In genomic region chr1:43983253-43983904, GRCh38 we compare ENCODE assay signal across 19 cellular contexts. TPM values are rescaled to one million over a fixed set of nuclear protein-coding genes. Genes with fewer than 3 reads are reported as not detected.
DNase-seq lines count a peak whose midpoint lies in the region; ATAC-seq and TF ChIP-seq lines count a peak whose summit lies in the region.
"Had no signal": no experiment of that assay in that cellular context is flagged by ENCODE, and none has a peak within 500 bp of the region (broad histone marks: within the 10 kb centered on the region; RNA-seq: fewer than 3 reads in every experiment).

No MANE protein-coding gene starts in this region.

- H2BK15ac ChIP-seq in neuronal stem cell (ENCODE audit: low read length), result no peak overlapping the region

- H2BK5ac ChIP-seq in neuronal stem cell (ENCODE audit: low read length), result peak overlapping the region; percentile 24

- intact Hi-C loops in Right ventricle myocardium inferior (cut with DNase I), result no loop called here

- no peak overlapping the region for H2BK120ac ChIP-seq in neuronal stem cell (ENCODE audit: low read depth, low read length)

- peaks cover 27% of the 10 kb centered on the region for H3K79me1 ChIP-seq in neuronal stem cell (ENCODE audit: low read depth, low read length)

- H3K4me1 ChIP-seq in right atrium auricular region, result peaks cover 0 to 16% of the 10 kb centered on the region in 2 donors
- peaks cover 4% of the 10 kb centered on the region for H3K4me1 ChIP-seq in endodermal cell (ENCODE audit: control insufficient read depth, insufficient read depth, low read length)
- H3K4me1 ChIP-seq in neuronal stem cell (ENCODE audit: control insufficient read depth in 2 of 2, insufficient read depth in 1 of 2, low read depth in 1 of 2, low read length in 2 of 2), result peaks cover 10 to 12% of the 10 kb centered on the region in 2 donors
- peaks cover 12% of the 10 kb centered on the region for H3K4me1 ChIP-seq in HAP-1
- H3K4me1 ChIP-seq: BE2C had no signal

- H3K27ac ChIP-seq in right atrium auricular region, result no peak overlapping the region
- no peak overlapping the region for H3K27ac ChIP-seq in endodermal cell (ENCODE audit: low read depth, low read length)
- no peak overlapping the region for H3K27ac ChIP-seq in neuronal stem cell (replicated peaks; ENCODE audit: low read length)

- H3K4ac ChIP-seq in neuronal stem cell (ENCODE audit: low read length), result no peak overlapping the region

- H2AK5ac ChIP-seq in neuronal stem cell (ENCODE audit: low read depth, low read length), result no peak overlapping the region

- H3K4me3 ChIP-seq in right atrium auricular region (no peak overlapping the region), endodermal cell (ENCODE audit: low read length) (no peak overlapping the region), neuronal stem cell (ENCODE audit: low read length in 2 of 2) (no peak overlapping the region), HAP-1 (no peak overlapping the region)
- H3K4me3 ChIP-seq: K562 had no signal

- no peak overlapping the region for H2BK12ac ChIP-seq in neuronal stem cell (ENCODE audit: low read length)

- H3K27ac Mint-ChIP-seq in endodermal cell (peak overlapping the region; percentile 2), type B pancreatic cell (peak overlapping the region; percentile 23)
- H3K27ac Mint-ChIP-seq: CD8-positive, alpha-beta T cell had no signal

- no peak overlapping the region for H4K91ac ChIP-seq in neuronal stem cell (ENCODE audit: low read depth, low read length, poor library complexity)

- no peaks in the 10 kb centered on the region for H3K9me3 ChIP-seq in right atrium auricular region
- no peaks in the 10 kb centered on the region for H3K9me3 ChIP-seq in endodermal cell (ENCODE audit: control insufficient read depth, low read length)
- no peaks in the 10 kb centered on the region for H3K9me3 ChIP-seq in neuronal stem cell (replicated peaks in 1 of 2; ENCODE audit: control insufficient read depth in 2 of 2, insufficient read depth in 1 of 2, low read depth in 1 of 2, low read length in 2 of 2)
- no peaks in the 10 kb centered on the region for H3K9me3 ChIP-seq in HAP-1
- H3K9me3 ChIP-seq: BE2C had no signal

- H3K4me2 ChIP-seq in neuronal stem cell (ENCODE audit: insufficient read depth, low read length, poor library complexity, severe bottlenecking), result no peak overlapping the region

- H3K4me1 Mint-ChIP-seq in endodermal cell (peaks cover 31% of the 10 kb centered on the region), type B pancreatic cell (ENCODE audit: unreplicated experiment) (peaks cover 29% of the 10 kb centered on the region)

- no peak for TF ChIP-seq CTCF in right atrium auricular region (IDR thresholded peaks at IDR 0.05)
- no peak for TF ChIP-seq CTCF in endodermal cell (conservative IDR thresholded peaks at IDR 0.05)
- no peak for TF ChIP-seq CTCF in type B pancreatic cell (conservative IDR thresholded peaks at IDR 0.05)

- no peak for ATAC-seq in Right ventricle myocardium inferior
- ATAC-seq: CD8-positive, alpha-beta T cell; K562 had no signal

- H3K18ac ChIP-seq in neuronal stem cell (ENCODE audit: low read length), result no peak overlapping the region

- H3K27me3 Mint-ChIP-seq in endodermal cell (ENCODE audit: insufficient read depth) (no peaks in the 10 kb centered on the region), type B pancreatic cell (no peaks in the 10 kb centered on the region)

- H3K14ac ChIP-seq in neuronal stem cell (ENCODE audit: low read length), result no peak overlapping the region

- in situ Hi-C loops in HAP-1 (cut with MboI; ENCODE audit: low sequenced_read_pairs), result no loop called here

- DNase-seq in Right ventricle myocardium inferior (ENCODE audit: missing footprints), result peak; percentile 34
- no peak for DNase-seq in right atrium auricular region (ENCODE audit: low spot score)
- no peak for DNase-seq in endodermal cell
- no peak for DNase-seq in neuronal stem cell (ENCODE audit: low spot score)
- DNase-seq in type B pancreatic cell (ENCODE audit: extremely low spot score, unreplicated experiment), result peak; percentile 65
- no peak for DNase-seq in HAP-1 (ENCODE audit: low spot score in 2 of 2)
- no peak for DNase-seq in NCI-H82 treated with DMSO at 0.1 percent for 48 hours (lab: John Stamatoyannopoulos, UW; ENCODE audit: unreplicated experiment)
- no peak for DNase-seq in HK-2 (ENCODE audit: unreplicated experiment)
- DNase-seq: 8988T; BE2C; CD8-positive, alpha-beta T cell; DMS79; HCEC 1CT; NCI-H1417; NCI-H187 treated with DMSO at 0.1 percent for 48 hours; NCI-H69; NK-92 treated with Interleukin-12 subunit alpha and Interleukin-12 subunit beta, amount 100 ng/mL, for 24 hours; OCI-M1 had no signal

- H3K9ac ChIP-seq in endodermal cell (ENCODE audit: extremely low read depth, low read length, poor library complexity, severe bottlenecking) (no peak overlapping the region), neuronal stem cell (ENCODE audit: low read depth, low read length, poor library complexity) (no peak overlapping the region)

- no peak overlapping the region for H4K8ac ChIP-seq in neuronal stem cell (ENCODE audit: low read depth, low read length)

- no peaks in the 10 kb centered on the region for H3K9me3 Mint-ChIP-seq in endodermal cell
- H3K9me3 Mint-ChIP-seq in type B pancreatic cell, result no peaks in the 10 kb centered on the region
- H3K9me3 Mint-ChIP-seq: CD8-positive, alpha-beta T cell had no signal

- WGBS in endodermal cell (ENCODE audit: insufficient coverage in 1 of 2, insufficient read length in 1 of 2), 2 experiments, result 93 to 97% methylated on average over 7 to 12 of the region's 12 CpGs
- WGBS in neuronal stem cell (ENCODE audit: extremely low coverage in 2 of 2, insufficient read length in 2 of 2, insufficient replicate concordance in 1 of 2), 2 donors, result no CpG with 5 or more reads among the region's 12 CpGs

- H3K27me3 ChIP-seq in right atrium auricular region (no peaks in the 10 kb centered on the region), endodermal cell (ENCODE audit: control insufficient read depth, insufficient read depth, low read length, poor library complexity, severe bottlenecking) (no peaks in the 10 kb centered on the region), neuronal stem cell (ENCODE audit: control insufficient read depth in 3 of 3, insufficient read depth in 3 of 3, low read depth in 1 of 3, low read length in 3 of 3) (no peaks in the 10 kb centered on the region), HAP-1 (ENCODE audit: low read depth) (no peaks in the 10 kb centered on the region)
- H3K27me3 ChIP-seq: BE2C had no signal

- H3K36me3 ChIP-seq in right atrium auricular region, result peaks cover 6% of the 10 kb centered on the region
- peaks cover 16% of the 10 kb centered on the region for H3K36me3 ChIP-seq in endodermal cell (ENCODE audit: control insufficient read depth, insufficient read depth, low read length)
- peaks cover 31 to 76% of the 10 kb centered on the region in 2 donors for H3K36me3 ChIP-seq in neuronal stem cell (replicated peaks in 1 of 2; ENCODE audit: control insufficient read depth in 2 of 2, insufficient read depth in 2 of 2, low read length in 2 of 2)
- H3K36me3 ChIP-seq in HAP-1 (replicated peaks), result peaks cover 31% of the 10 kb centered on the region
- H3K36me3 ChIP-seq: BE2C had no signal

- H3K4me3 Mint-ChIP-seq in endodermal cell (no peak overlapping the region), type B pancreatic cell (no peak overlapping the region)
- H3K4me3 Mint-ChIP-seq: CD8-positive, alpha-beta T cell had no signal

- H3K36me3 Mint-ChIP-seq in endodermal cell (ENCODE audit: low read depth) (peaks cover 26% of the 10 kb centered on the region), type B pancreatic cell (peaks cover 23% of the 10 kb centered on the region)

- H3K23ac ChIP-seq in neuronal stem cell (ENCODE audit: low read depth, low read length, poor library complexity), result no peak overlapping the region

- no peak overlapping the region for H2AFZ ChIP-seq in neuronal stem cell (ENCODE audit: low read length)

RNA-seq across cellular contexts. Expression of gene B4GALT2, which starts 4.4 kb away (rescaled TPM):
- total RNA-seq in Right ventricle myocardium inferior (39.1 TPM), right atrium auricular region (10 to 100 TPM; 33.0 to 48.5 TPM), endodermal cell (10 to 100 TPM; 62.7 to 72.7 TPM), type B pancreatic cell (ENCODE audit: low replicate concordance) (44.3 and 54.8 TPM in 2 replicates)
- 89.1 TPM for polyA plus RNA-seq in endodermal cell (2013, experiment 1 of 2)
- 82.9 TPM for polyA plus RNA-seq in endodermal cell (2013, experiment 2 of 2)
- 64.3 TPM for polyA plus RNA-seq in neuronal stem cell (2013, experiment 1 of 2)
- polyA plus RNA-seq in neuronal stem cell (2013, experiment 2 of 2), result 60.7 TPM

RNA-seq across cellular contexts. Expression of gene CCDC24, which starts 8.0 kb away (rescaled TPM):
- total RNA-seq in Right ventricle myocardium inferior (0.89 TPM), right atrium auricular region (1 to 10 TPM; 1.6 to 2.0 TPM), endodermal cell (10 to 100 TPM; 26.6 to 31.1 TPM), type B pancreatic cell (ENCODE audit: low replicate concordance) (14.9 and 15.6 TPM in 2 replicates)
- polyA plus RNA-seq in endodermal cell (2013, experiment 1 of 2), result 13.3 TPM
- 11.1 TPM for polyA plus RNA-seq in endodermal cell (2013, experiment 2 of 2)
- polyA plus RNA-seq in neuronal stem cell (2013, experiment 1 of 2), result 5.3 TPM
- polyA plus RNA-seq in neuronal stem cell (2013, experiment 2 of 2), result 5.5 TPM

RNA-seq across cellular contexts. Expression of gene ATP6V0B, which starts 8.6 kb away (rescaled TPM):
- total RNA-seq in Right ventricle myocardium inferior, result 84.5 TPM
- 100 to 1,000 TPM; 108 to 154 TPM for total RNA-seq in right atrium auricular region
- total RNA-seq in endodermal cell, result 100 to 1,000 TPM; 108 to 116 TPM
- polyA plus RNA-seq in endodermal cell (2013, experiment 1 of 2), result 120 TPM
- 111 TPM for polyA plus RNA-seq in endodermal cell (2013, experiment 2 of 2)
- polyA plus RNA-seq in neuronal stem cell (2013, experiment 1 of 2), result 44.2 TPM
- polyA plus RNA-seq in neuronal stem cell (2013, experiment 2 of 2), result 41.9 TPM
- 115 and 135 TPM in 2 replicates for total RNA-seq in type B pancreatic cell (ENCODE audit: low replicate concordance)

RNA-seq across cellular contexts. Expression of gene DPH2, which starts 13.6 kb away (rescaled TPM):
- 14.8 TPM for total RNA-seq in Right ventricle myocardium inferior
- total RNA-seq in right atrium auricular region, result 10 to 100 TPM; 20.5 to 23.0 TPM
- 10 to 100 TPM; 28.5 to 31.3 TPM for total RNA-seq in endodermal cell
- 26.1 TPM for polyA plus RNA-seq in endodermal cell (2013, experiment 1 of 2)
- 19.5 TPM for polyA plus RNA-seq in endodermal cell (2013, experiment 2 of 2)
- polyA plus RNA-seq in neuronal stem cell (2013, experiment 1 of 2), result 11.1 TPM
- 11.6 TPM for polyA plus RNA-seq in neuronal stem cell (2013, experiment 2 of 2)
- 25.7 and 30.2 TPM in 2 replicates for total RNA-seq in type B pancreatic cell (ENCODE audit: low replicate concordance)

RNA-seq across cellular contexts. Expression of gene IPO13, which starts 36.6 kb away (rescaled TPM):
- total RNA-seq in Right ventricle myocardium inferior, result 56.9 TPM
- total RNA-seq in right atrium auricular region, result 10 to 100 TPM; 25.9 to 28.1 TPM
- total RNA-seq in endodermal cell, result 10 to 100 TPM; 18.6 to 21.5 TPM
- polyA plus RNA-seq in endodermal cell (2013, experiment 1 of 2), result 20.8 TPM
- polyA plus RNA-seq in endodermal cell (2013, experiment 2 of 2), result 16.2 TPM
- 9.3 TPM for polyA plus RNA-seq in neuronal stem cell (2013, experiment 1 of 2)
- 9.1 TPM for polyA plus RNA-seq in neuronal stem cell (2013, experiment 2 of 2)
- total RNA-seq in type B pancreatic cell (ENCODE audit: low replicate concordance), result 31.5 and 39.4 TPM in 2 replicates

Comparison
In these comparisons a context has a peak if more than half of its experiments do, and no peak if none do; other contexts are left out.
1. DNase-seq: peak in Right ventricle myocardium inferior (single experiment) and type B pancreatic cell (single experiment); none in right atrium auricular region (single experiment), endodermal cell (single experiment), neuronal stem cell (single experiment), HAP-1 (0 of 2), NCI-H82 treated with DMSO at 0.1 percent for 48 hours (single experiment) and HK-2 (single experiment).